10 cellular contexts compared by ENCODE assay signal in the genomic region with DNA sequence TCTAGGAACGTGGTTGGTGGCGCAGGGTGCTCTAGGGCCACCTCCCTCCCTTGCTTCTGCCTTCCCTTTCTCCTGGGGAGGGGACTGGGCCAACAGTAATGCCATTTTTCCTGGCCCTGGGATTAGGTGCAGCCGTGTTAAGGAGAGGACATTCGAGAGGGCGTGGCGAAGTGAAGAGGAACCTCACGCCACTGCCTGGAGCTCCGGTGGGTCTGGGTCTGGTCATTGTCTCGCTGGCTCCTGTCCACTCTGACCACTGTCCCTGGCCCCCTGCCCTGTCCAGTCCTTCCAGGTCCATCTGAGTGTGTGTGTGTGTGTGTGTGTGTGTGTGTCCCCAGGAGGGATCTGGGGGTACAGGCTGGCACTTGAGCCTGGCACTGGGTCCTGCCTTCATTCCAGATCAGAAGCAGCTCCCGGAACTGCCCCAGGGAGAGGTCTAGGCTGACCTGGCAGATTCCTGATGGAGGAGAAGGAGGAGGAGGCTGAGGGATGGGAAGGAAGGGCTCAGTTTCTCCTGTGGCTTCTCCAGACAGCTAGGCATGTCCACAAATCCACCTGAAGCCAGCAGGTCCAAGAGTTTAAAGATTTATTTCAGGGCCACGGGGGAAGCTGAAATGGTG. TPM values are rescaled to one million over a fixed set of nuclear protein-coding genes. Genes with fewer than 3 reads are reported as not detected.
DNase-seq lines count a peak whose midpoint lies in the region; TF ChIP-seq lines count a peak whose summit lies in the region.
"Had no signal": no experiment of that assay in that cellular context is flagged by ENCODE, and none has a peak within 500 bp of the region (broad histone marks: within the 10 kb centered on the region; RNA-seq: fewer than 3 reads in every experiment).

A gene (plus strand): TSS at position 111 of the 620 bp plus-strand sequence. CDS start 13,124 bp downstream, outside the sequence.

- peaks cover 73% of the 10 kb centered on the region for H4K20me1 ChIP-seq in hepatocyte (ENCODE audit: insufficient read depth, poor library complexity, severe bottlenecking)

- peaks cover 0 to 2% (median 0%) of the 10 kb centered on the region in 7 donors for H3K9me3 Mint-ChIP-seq in CD14-positive monocyte

- no peaks in the 10 kb centered on the region for H3K27me3 ChIP-seq in breast epithelium
- no peaks in the 10 kb centered on the region for H3K27me3 ChIP-seq in hepatocyte
- H3K27me3 ChIP-seq in prostate gland (replicated peaks; ENCODE audit: insufficient read depth), result no peaks in the 10 kb centered on the region
- H3K27me3 ChIP-seq in BE2C, result no peaks in the 10 kb centered on the region

- no peak within 1 kb of the TSS for H2AFZ ChIP-seq in hepatocyte

- H3K9me3 ChIP-seq in breast epithelium, result no peaks in the 10 kb centered on the region
- H3K9me3 ChIP-seq in hepatocyte (ENCODE audit: low read depth), result no peaks in the 10 kb centered on the region
- H3K9me3 ChIP-seq in prostate gland, result no peaks in the 10 kb centered on the region
- no peaks in the 10 kb centered on the region for H3K9me3 ChIP-seq in BE2C

- H3K27me3 Mint-ChIP-seq in CD14-positive monocyte (ENCODE audit: low read depth in 3 of 3), result peaks cover 0 to 3% (median 0%) of the 10 kb centered on the region in 3 donors

- WGBS in hepatocyte (ENCODE audit: low lambda C conversion rate, missing lambda C conversion rate), result 87% methylated on average over 11 of the region's 11 CpGs
- WGBS in prostate gland, result 64% methylated on average over 10 of the region's 11 CpGs

- TF ChIP-seq CTCF in CD14-positive monocyte (IDR thresholded peaks at IDR 0.05) (no peak), breast epithelium (IDR thresholded peaks at IDR 0.05) (no peak), hepatocyte (IDR thresholded peaks at IDR 0.05; ENCODE audit: poor library complexity) (no peak), prostate gland (IDR thresholded peaks at IDR 0.05) (no peak), BE2C (IDR thresholded peaks at IDR 0.05; ENCODE audit: low read depth, low read length) (no peak)

- H3K4me1 ChIP-seq in breast epithelium (peaks cover 29 to 76% of the 10 kb centered on the region in 2 donors), hepatocyte (ENCODE audit: insufficient read depth) (peaks cover 79% of the 10 kb centered on the region), prostate gland (replicated peaks) (peaks cover 52% of the 10 kb centered on the region), BE2C (peaks cover 31% of the 10 kb centered on the region)

- peak within 1 kb of the TSS; percentile 96 to 99 for H3K27ac ChIP-seq in breast epithelium
- H3K27ac ChIP-seq in hepatocyte, result peak within 1 kb of the TSS; percentile 96
- H3K27ac ChIP-seq in prostate gland, result peak within 1 kb of the TSS; percentile 66 to 67

- intact Hi-C loops in CD14-positive monocyte (cut with micrococcal nuclease), result no loop called here
- intact Hi-C loops in breast epithelium (cut with DNase I; ENCODE audit: low total_unique reads), result no loop called here
- intact Hi-C loops in prostate gland (cut with DNase I), result no loop called here

- peak within 1 kb of the TSS; percentile 41 for H3K4me2 ChIP-seq in hepatocyte

- H3K4me3 ChIP-seq in breast epithelium, result peak within 1 kb of the TSS in 2 of 3 donors; percentile 28 to 43
- no peak within 1 kb of the TSS for H3K4me3 ChIP-seq in hepatocyte
- H3K4me3 ChIP-seq in prostate gland, result no peak within 1 kb of the TSS
- H3K4me3 ChIP-seq in BE2C (ENCODE audit: low read depth, low read length), result no peak within 1 kb of the TSS

- peaks cover 91% of the 10 kb centered on the region for H3K79me2 ChIP-seq in hepatocyte

- H3K36me3 Mint-ChIP-seq in CD14-positive monocyte, result peaks cover 14 to 22% of the 10 kb centered on the region in 2 donors

- no peak for TF ChIP-seq POLR2A in breast epithelium (IDR thresholded peaks at IDR 0.05)
- TF ChIP-seq POLR2A in prostate gland (IDR thresholded peaks at IDR 0.05), result no peak

- peak within 1 kb of the TSS; percentile 35 to 86 (median 66) for H3K27ac Mint-ChIP-seq in CD14-positive monocyte

- peaks cover 58% of the 10 kb centered on the region for H3K4me1 Mint-ChIP-seq in CD14-positive monocyte

- H3K4me3 Mint-ChIP-seq in CD14-positive monocyte, result no peak within 1 kb of the TSS

- no peaks in the 10 kb centered on the region for H3K9me2 ChIP-seq in hepatocyte (replicated peaks; ENCODE audit: insufficient read depth)

- DNase-seq in CD14-positive monocyte (ENCODE audit: low spot score) (no peak), breast epithelium (ENCODE audit: low spot score in 2 of 2) (peak; percentile 70 to 72), hepatocyte (ENCODE audit: low spot score) (no peak), prostate gland (ENCODE audit: low spot score) (no peak), BE2C (no peak), OCI-M1 (lab: John Stamatoyannopoulos, UW) (no peak), HuH-7.5 (ENCODE audit: low spot score) (no peak)
- DNase-seq in effector CD4-positive, alpha-beta T cell, result no peak
- DNase-seq: midbrain, NCI-H187 had no signal

- H3K36me3 ChIP-seq in breast epithelium (no peaks in the 10 kb centered on the region), hepatocyte (replicated peaks; ENCODE audit: insufficient read depth, low read depth) (no peaks in the 10 kb centered on the region), prostate gland (no peaks in the 10 kb centered on the region), BE2C (no peaks in the 10 kb centered on the region)

RNA-seq across cellular contexts. Expression of the gene that starts here (rescaled TPM):
- polyA plus RNA-seq in CD14-positive monocyte (1 to 10 TPM; 7.0 to 7.5 TPM), hepatocyte (30.2 and 42.5 TPM in 2 replicates)
- total RNA-seq in breast epithelium (10 to 100 TPM; 46.7 to 92.3 (median 74.1) TPM), hepatocyte (66.7 and 85.1 TPM in 2 replicates), prostate gland (100 to 1,000 TPM in 1 of 2 donors, 10 to 100 TPM in 1; 65.8 to 175 TPM)
- 26.2 TPM for polyA plus RNA-seq in BE2C (2012; ENCODE audit: insufficient read depth, insufficient read length, low read depth)

Comparison
In these comparisons a context has a peak if more than half of its experiments do, and no peak if none do; other contexts are left out.
1. DNase-seq: peak in breast epithelium (2 of 2); none in CD14-positive monocyte (single experiment), hepatocyte (single experiment), prostate gland (single experiment), BE2C (single experiment), OCI-M1 (single experiment), effector CD4-positive, alpha-beta T cell (single experiment) and HuH-7.5 (single experiment).
2. H3K4me3 ChIP-seq: peak in breast epithelium (2 of 3); none in hepatocyte (single experiment), prostate gland (0 of 2) and BE2C (single experiment).
3. Peak in every context shown above with its lines, with median percentiles within 50 percentile points of each other: H3K27ac ChIP-seq.